12 cellular contexts compared by ENCODE assay signal in genomic region chr1:108316545-108316944, GRCh38.
DNase-seq lines count a peak whose midpoint lies in the region; ATAC-seq, FAIRE-seq and TF ChIP-seq lines count a peak whose summit lies in the region.
"Had no signal": no experiment of that assay in that cellular context is flagged by ENCODE, and none has a peak within 500 bp of the region (broad histone marks: within the 10 kb centered on the region; RNA-seq: fewer than 3 reads in every experiment).

No MANE protein-coding gene starts in this region.

- H3K9ac ChIP-seq in H9 (ENCODE audit: extremely low read depth, insufficient read length, low read length) (no peak overlapping the region), keratinocyte (ENCODE audit: control insufficient read depth, extremely low read depth, insufficient read depth, low read length) (no peak overlapping the region)

- no peak overlapping the region for H4K5ac ChIP-seq in H9 (ENCODE audit: insufficient read length, low read depth, low read length)

- H3K4me2 ChIP-seq in H9 (ENCODE audit: insufficient read depth, insufficient read length, low read length) (no peak overlapping the region), keratinocyte (ENCODE audit: control insufficient read depth, extremely low read depth, insufficient read depth, low read depth, low read length) (no peak overlapping the region)

- H3K27me3 Mint-ChIP-seq in H9 (ENCODE audit: low read depth) = no peaks in the 10 kb centered on the region; the same call in 1 of the 2 replicates
- peaks cover 18% of the 10 kb centered on the region for H3K27me3 Mint-ChIP-seq in activated CD4-positive, alpha-beta T cell treated with anti-CD3 and anti-CD28 coated beads, Interleukin-2, amount 10 ng/mL, durations not matched to agents 24 days and 14 days

- H3K4ac ChIP-seq in H9 (ENCODE audit: low read depth, low read length) = no peak overlapping the region

- H3K79me2 ChIP-seq in H9 (ENCODE audit: insufficient read depth, low read length) = no peaks in the 10 kb centered on the region
- H3K79me2 ChIP-seq in keratinocyte (ENCODE audit: control insufficient read depth, insufficient read depth, low read length) = no peaks in the 10 kb centered on the region

- peak; percentile 21 for DNase-seq in AG08395 (ENCODE audit: low spot score)
- DNase-seq in H9 = no peak
- DNase-seq in WERI-Rb-1 = no peak
- no peak for DNase-seq in keratinocyte (ENCODE audit: low read depth, low spot score)
- DNase-seq in activated CD4-positive, alpha-beta T cell treated with anti-CD3 and anti-CD28 coated beads, Interleukin-2, amount 10 ng/mL, durations not matched to agents 24 days and 14 days = no peak
- DNase-seq: activated CD4-positive, alpha-beta T cell treated with anti-CD3 and anti-CD28 coated beads, Interleukin-2, amount 10 ng/mL, durations not matched to agents 7 days and 5 days; activated naive CD8-positive, alpha-beta T cell treated with anti-CD3 and anti-CD28 coated beads, Interleukin-2, amount 10 ng/mL, durations not matched to agents 7 days and 5 days; retina; SHP77 treated with DMSO at 0.1 percent for 48 hours had no signal

- H4K8ac ChIP-seq in H9 (replicated peaks; ENCODE audit: insufficient read length, low read depth, low read length) = no peak overlapping the region

- H3K4me1 ChIP-seq in H9 (ENCODE audit: insufficient read depth, low read length) = no peaks in the 10 kb centered on the region; the same call in 1 of the 2 replicates
- H3K4me1 ChIP-seq in keratinocyte (ENCODE audit: control insufficient read depth, extremely low read depth, insufficient read depth, low read length) = no peaks in the 10 kb centered on the region

- H3K27ac ChIP-seq in H9 (ENCODE audit: insufficient read length, low read depth, low read length) = no peak overlapping the region
- H3K27ac ChIP-seq in WERI-Rb-1 = no peak overlapping the region
- no peak overlapping the region for H3K27ac ChIP-seq in keratinocyte (ENCODE audit: control insufficient read depth, insufficient read depth, low read length)

- TF ChIP-seq CTCF in H9 (conservative IDR thresholded peaks at IDR 0.05) = peak; percentile 69
- 0 out of 2 replicates have a peak, but pooled peaks have one; percentile 14 for TF ChIP-seq CTCF in WERI-Rb-1 (IDR thresholded peaks at IDR 0.05; ENCODE audit: low read depth, low read length)
- TF ChIP-seq CTCF in keratinocyte (optimal IDR thresholded peaks at IDR 0.05 in 1 of 3, IDR thresholded peaks at IDR 0.05 in 1 of 3, conservative IDR thresholded peaks at IDR 0.05 in 1 of 3; ENCODE audit: extremely low read depth in 1 of 3, insufficient read depth in 2 of 3, low read length in 3 of 3) = peak in 2 of 3 experiments; percentile 17 to 38

- no peak overlapping the region for H2BK120ac ChIP-seq in H9 (ENCODE audit: low read depth, low read length, poor library complexity, severe bottlenecking)

- no peaks in the 10 kb centered on the region for H3K9me1 ChIP-seq in keratinocyte (ENCODE audit: control insufficient read depth, extremely low read depth, insufficient read depth, low read length)

- no peak overlapping the region for H3K23ac ChIP-seq in H9 (ENCODE audit: insufficient read length, low read depth, low read length)

- no peak overlapping the region for H2BK15ac ChIP-seq in H9 (ENCODE audit: low read depth, low read length)

- no peak overlapping the region for H3K14ac ChIP-seq in H9 (ENCODE audit: insufficient read depth, low read length)

- intact Hi-C loops in activated CD4-positive, alpha-beta T cell treated with anti-CD3 and anti-CD28 coated beads, Interleukin-2, amount 10 ng/mL, durations not matched to agents 24 days and 14 days (cut with micrococcal nuclease) = no loop called here

- H2AFZ ChIP-seq in H9 (ENCODE audit: low read length) (no peak overlapping the region), keratinocyte (ENCODE audit: control insufficient read depth, low read length) (no peak overlapping the region)

- H2AK5ac ChIP-seq in H9 (ENCODE audit: insufficient read length, low read length) = no peak overlapping the region

- no peaks in the 10 kb centered on the region for H3K23me2 ChIP-seq in H9 (ENCODE audit: insufficient read length, low read depth, low read length, poor library complexity, severe bottlenecking)

- H3K9me3 Mint-ChIP-seq in H9 = no peaks in the 10 kb centered on the region
- H3K9me3 Mint-ChIP-seq in activated CD4-positive, alpha-beta T cell treated with anti-CD3 and anti-CD28 coated beads, Interleukin-2, amount 10 ng/mL, durations not matched to agents 24 days and 14 days = no peaks in the 10 kb centered on the region
- H3K9me3 Mint-ChIP-seq: activated CD4-positive, alpha-beta T cell treated with anti-CD3 and anti-CD28 coated beads, Interleukin-2, amount 10 ng/mL, durations not matched to agents 7 days and 5 days; activated naive CD8-positive, alpha-beta T cell treated with anti-CD3 and anti-CD28 coated beads, Interleukin-2, amount 10 ng/mL, durations not matched to agents 7 days and 5 days had no signal

- ATAC-seq in GM19324 (IDR thresholded peaks at IDR 0.05; ENCODE audit: low FRiP score, unreplicated experiment) (no peak), HG02840 (IDR thresholded peaks at IDR 0.05; ENCODE audit: low FRiP score, unreplicated experiment) (no peak), HG03196 (IDR thresholded peaks at IDR 0.05; ENCODE audit: unreplicated experiment) (no peak)

- no peak for FAIRE-seq in keratinocyte (lab: Jason Lieb, UNC)

- H3K79me1 ChIP-seq in H9 (ENCODE audit: insufficient read depth, low read depth, low read length, poor library complexity, severe bottlenecking) = no peaks in the 10 kb centered on the region

- H2BK5ac ChIP-seq in H9 (ENCODE audit: insufficient read length, low read length) = no peak overlapping the region

- no peak overlapping the region for H4K91ac ChIP-seq in H9 (ENCODE audit: insufficient read length, low read depth, low read length)

- H3K4me3 ChIP-seq in WERI-Rb-1 (ENCODE audit: low read depth, low read length) = no peak overlapping the region
- no peak overlapping the region for H3K4me3 ChIP-seq in keratinocyte (ENCODE audit: control insufficient read depth in 2 of 3, extremely low read depth in 1 of 3, insufficient read depth in 2 of 3, low read depth in 1 of 3, low read length in 3 of 3)

- no peak overlapping the region for H3K56ac ChIP-seq in H9 (ENCODE audit: insufficient read length, low read depth, low read length)

- H3T11ph ChIP-seq in H9 (ENCODE audit: low read length) = no peak overlapping the region

- H3K27me3 ChIP-seq in H9 (ENCODE audit: insufficient read depth, low read length) (no peaks in the 10 kb centered on the region), WERI-Rb-1 (ENCODE audit: insufficient read depth, low read depth, severe bottlenecking) (no peaks in the 10 kb centered on the region), keratinocyte (ENCODE audit: control insufficient read depth, extremely low read depth, insufficient read depth, low read length) (peaks cover 2% of the 10 kb centered on the region)

- no peak overlapping the region for H2BK20ac ChIP-seq in H9 (ENCODE audit: low read depth, low read length, poor library complexity, severe bottlenecking)

- H3K4me1 Mint-ChIP-seq in H9 = no peaks in the 10 kb centered on the region
- no peaks in the 10 kb centered on the region for H3K4me1 Mint-ChIP-seq in activated CD4-positive, alpha-beta T cell treated with anti-CD3 and anti-CD28 coated beads, Interleukin-2, amount 10 ng/mL, durations not matched to agents 24 days and 14 days
- H3K4me1 Mint-ChIP-seq: activated CD4-positive, alpha-beta T cell treated with anti-CD3 and anti-CD28 coated beads, Interleukin-2, amount 10 ng/mL, durations not matched to agents 7 days and 5 days; activated naive CD8-positive, alpha-beta T cell treated with anti-CD3 and anti-CD28 coated beads, Interleukin-2, amount 10 ng/mL, durations not matched to agents 7 days and 5 days had no signal

- no peaks in the 10 kb centered on the region for H3K9me3 ChIP-seq in H9 (ENCODE audit: control insufficient read depth, low read depth, low read length)
- H3K9me3 ChIP-seq in WERI-Rb-1 (ENCODE audit: severe bottlenecking) = no peaks in the 10 kb centered on the region
- H3K9me3 ChIP-seq in keratinocyte (ENCODE audit: control insufficient read depth, low read depth, low read length) = no peaks in the 10 kb centered on the region

- H3K27ac Mint-ChIP-seq in H9 = no peak overlapping the region
- H3K27ac Mint-ChIP-seq in activated CD4-positive, alpha-beta T cell treated with anti-CD3 and anti-CD28 coated beads, Interleukin-2, amount 10 ng/mL, durations not matched to agents 24 days and 14 days = no peak overlapping the region
- H3K27ac Mint-ChIP-seq: activated CD4-positive, alpha-beta T cell treated with anti-CD3 and anti-CD28 coated beads, Interleukin-2, amount 10 ng/mL, durations not matched to agents 7 days and 5 days; activated naive CD8-positive, alpha-beta T cell treated with anti-CD3 and anti-CD28 coated beads, Interleukin-2, amount 10 ng/mL, durations not matched to agents 7 days and 5 days had no signal

- no peaks in the 10 kb centered on the region for H3K36me3 ChIP-seq in WERI-Rb-1
- no peaks in the 10 kb centered on the region for H3K36me3 ChIP-seq in keratinocyte (ENCODE audit: control insufficient read depth in 2 of 2, extremely low read depth in 1 of 2, insufficient read depth in 2 of 2, low read length in 2 of 2)

- H3K18ac ChIP-seq in H9 (ENCODE audit: insufficient read length, low read depth, low read length) = no peak overlapping the region

- H4K20me1 ChIP-seq in H9 (ENCODE audit: control insufficient read depth, insufficient read depth, insufficient read length) = no peaks in the 10 kb centered on the region
- H4K20me1 ChIP-seq in keratinocyte (ENCODE audit: control insufficient read depth, extremely low read depth, insufficient read depth, low read length) = no peaks in the 10 kb centered on the region

- dilution Hi-C loops in keratinocyte (cut with MboI; ENCODE audit: extremely low pct_ligation_motif_present, low sequenced_read_pairs) = no loop called here

- H2BK12ac ChIP-seq in H9 (ENCODE audit: insufficient read length, low read depth, low read length) = no peak overlapping the region

- no peak overlapping the region for H3K4me3 Mint-ChIP-seq in H9
- H3K4me3 Mint-ChIP-seq in activated CD4-positive, alpha-beta T cell treated with anti-CD3 and anti-CD28 coated beads, Interleukin-2, amount 10 ng/mL, durations not matched to agents 24 days and 14 days = no peak overlapping the region
- H3K4me3 Mint-ChIP-seq: activated CD4-positive, alpha-beta T cell treated with anti-CD3 and anti-CD28 coated beads, Interleukin-2, amount 10 ng/mL, durations not matched to agents 7 days and 5 days; activated naive CD8-positive, alpha-beta T cell treated with anti-CD3 and anti-CD28 coated beads, Interleukin-2, amount 10 ng/mL, durations not matched to agents 7 days and 5 days had no signal

- H3K36me3 Mint-ChIP-seq in H9 (ENCODE audit: insufficient read depth in 1 of 3, low read depth in 3 of 3) = no peaks in the 10 kb centered on the region
- H3K36me3 Mint-ChIP-seq in activated CD4-positive, alpha-beta T cell treated with anti-CD3 and anti-CD28 coated beads, Interleukin-2, amount 10 ng/mL, durations not matched to agents 24 days and 14 days (ENCODE audit: low read depth) = no peaks in the 10 kb centered on the region
- H3K36me3 Mint-ChIP-seq: activated naive CD8-positive, alpha-beta T cell treated with anti-CD3 and anti-CD28 coated beads, Interleukin-2, amount 10 ng/mL, durations not matched to agents 7 days and 5 days had no signal

- no CpG with 5 or more reads among the region's 1 CpG for WGBS in H9 (ENCODE audit: extremely low coverage, insufficient read length, low lambda C conversion rate)

Comparison
In these comparisons a context has a peak if more than half of its experiments do, and no peak if none do; other contexts are left out.
1. CTCF ChIP-seq: peak in every context shown above with its lines; median percentile 69 in H9; 28 in keratinocyte; 14 in WERI-Rb-1.